ENCODE assay signal across 1 cellular context in the genomic region with DNA sequence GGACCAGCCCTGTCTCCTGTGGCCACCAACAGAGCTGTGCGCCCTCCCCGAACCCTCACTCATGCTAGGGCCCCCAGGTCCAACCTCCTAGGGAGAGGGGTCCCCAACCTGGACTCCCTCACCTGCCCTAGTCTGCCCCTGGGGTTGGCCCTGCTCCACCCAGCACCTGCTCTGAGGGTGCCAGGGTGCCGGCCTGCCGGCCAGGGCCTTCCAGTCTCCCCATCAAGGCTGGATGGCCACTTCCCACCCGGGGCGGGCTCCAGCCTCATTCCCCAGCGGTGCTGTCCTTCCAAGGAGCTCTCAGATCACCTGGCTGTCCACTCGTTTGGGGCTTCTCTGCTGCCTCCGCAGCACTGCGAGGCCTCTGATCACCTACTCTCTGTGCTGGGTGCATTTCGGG.
TF ChIP-seq lines count a peak whose summit lies in the region.

No MANE protein-coding gene starts in this region.

TF ChIP-seq in IMR-90, 13 proteins besides CTCF, POLR2A, EP300 and RAD21:
- TF ChIP-seq BHLHE40 (IDR thresholded peaks at IDR 0.05; ENCODE audit: low read depth, low read length): no peak
- TF ChIP-seq NFE2L2 (IDR thresholded peaks at IDR 0.05; ENCODE audit: low read depth, low read length): no peak
- no peak for TF ChIP-seq MAZ (IDR thresholded peaks at IDR 0.05; ENCODE audit: borderline replicate concordance, low read depth, low read length)
- TF ChIP-seq FOS (IDR thresholded peaks at IDR 0.05; ENCODE audit: low read depth, low read length): no peak
- no peak for TF ChIP-seq MXI1 (IDR thresholded peaks at IDR 0.05; ENCODE audit: borderline replicate concordance, low read depth, low read length)
- no peak for TF ChIP-seq RCOR1 (IDR thresholded peaks at IDR 0.05; ENCODE audit: insufficient replicate concordance, low read length)
TF ChIP-seq in IMR-90: peak in this region for 0.
